In genomic region chrX:68186552-68187262, GRCh38 we compare ENCODE assay signal across 14 cellular contexts.
DNase-seq lines count a peak whose midpoint lies in the region; ATAC-seq, FAIRE-seq and TF ChIP-seq lines count a peak whose summit lies in the region.
"Had no signal": no experiment of that assay in that cellular context is flagged by ENCODE, and none has a peak within 500 bp of the region (broad histone marks: within the 10 kb centered on the region; RNA-seq: fewer than 3 reads in every experiment).

No MANE protein-coding gene starts in this region.

- no peaks in the 10 kb centered on the region for H3K9me3 Mint-ChIP-seq in astrocyte (ENCODE audit: unreplicated experiment)
- H3K9me3 Mint-ChIP-seq: CD4-positive, alpha-beta T cell; T-helper 2 cell treated with Interferon-gamma antibody and Interleukin-4, amounts not matched to agents 5 μg/mL and 100 μg/mL, for 36 hours had no signal

- peak; percentile 82 for FAIRE-seq in astrocyte (lab: Jason Lieb, UNC)
- FAIRE-seq: endometrium had no signal

- H3K79me2 ChIP-seq in astrocyte (ENCODE audit: insufficient read depth, low read length), result no peaks in the 10 kb centered on the region

- H3K36me3 ChIP-seq in astrocyte (ENCODE audit: insufficient read depth, low read length) (no peaks in the 10 kb centered on the region), lung (ENCODE audit: control insufficient read depth in 2 of 2, insufficient read depth in 2 of 2, low read length in 2 of 2) (no peaks in the 10 kb centered on the region)

- ATAC-seq in lung (ENCODE audit: insufficient read depth, low FRiP score) (peak; percentile 62), GM19395 (IDR thresholded peaks at IDR 0.05; ENCODE audit: unreplicated experiment) (no peak)

- DNase-seq in GF-D8 (lab: John Stamatoyannopoulos, UW), result peak; percentile 16
- peak; percentile 67 for DNase-seq in NOMO-1 treated with DMSO at 0.1 percent for 48 hours (lab: John Stamatoyannopoulos, UW; ENCODE audit: unreplicated experiment)
- no peak for DNase-seq in astrocyte (ENCODE audit: low read depth)
- no peak for DNase-seq in lung (ENCODE audit: low spot score)
- DNase-seq in stimulated activated CD4-positive, alpha-beta T cell treated with anti-CD3 and anti-CD28 coated beads, Interleukin-12 subunit alpha, Interleukin-12 subunit beta, amount 100 ng/mL, for 4 hours, result no peak
- no peak for DNase-seq in NK-92 (lab: John Stamatoyannopoulos, UW; ENCODE audit: unreplicated experiment)
- no peak for DNase-seq in AG20443 (ENCODE audit: low spot score)
- DNase-seq: activated CD8-positive, alpha-beta memory T cell treated with anti-CD3 and anti-CD28 coated beads, Interleukin-2, amount 50 U/mL, for 4 hours; aorta; CD4-positive, alpha-beta T cell; NCI-H2029 had no signal

- WGBS in lung, 2 donors, result 13 to 19% methylated on average over 2 of the region's 2 CpGs

- H3K9me3 ChIP-seq in astrocyte (ENCODE audit: insufficient read depth, low read depth, low read length) (no peaks in the 10 kb centered on the region), lung (ENCODE audit: control insufficient read depth in 2 of 2, insufficient read depth in 1 of 2, low read length in 1 of 2) (no peaks in the 10 kb centered on the region)

- H2AFZ ChIP-seq in astrocyte (ENCODE audit: low read depth, low read length), result no peak overlapping the region

- no peak overlapping the region for H3K4me2 ChIP-seq in astrocyte (ENCODE audit: low read length)

- H3K4me1 ChIP-seq in astrocyte (ENCODE audit: insufficient read depth, low read length) (no peaks in the 10 kb centered on the region), lung (ENCODE audit: control insufficient read depth in 2 of 2, insufficient read depth in 2 of 2, low read length in 2 of 2) (peaks cover 0 to 2% of the 10 kb centered on the region in 2 donors)

- no peaks in the 10 kb centered on the region for H4K20me1 ChIP-seq in astrocyte (ENCODE audit: insufficient read depth, low read length)

- no peaks in the 10 kb centered on the region for H3K27me3 ChIP-seq in astrocyte (ENCODE audit: insufficient read depth, low read length)
- H3K27me3 ChIP-seq in lung (ENCODE audit: control insufficient read depth, insufficient read depth), result no peaks in the 10 kb centered on the region

- TF ChIP-seq CTCF in astrocyte (IDR thresholded peaks at IDR 0.05; ENCODE audit: insufficient read depth, low read depth, low read length) (no peak), lung (IDR thresholded peaks at IDR 0.05; ENCODE audit: control extremely low read depth, extremely low read depth) (no peak)

- H3K27ac Mint-ChIP-seq in astrocyte (ENCODE audit: unreplicated experiment), result no peak overlapping the region
- H3K27ac Mint-ChIP-seq: CD4-positive, alpha-beta T cell; T-helper 2 cell treated with Interferon-gamma antibody and Interleukin-4, amounts not matched to agents 5 μg/mL and 100 μg/mL, for 36 hours had no signal

- H3K36me3 Mint-ChIP-seq in astrocyte (ENCODE audit: low read depth, unreplicated experiment), result no peaks in the 10 kb centered on the region

- H3K9ac ChIP-seq in astrocyte (ENCODE audit: low read length), result no peak overlapping the region

- H3K4me3 ChIP-seq in astrocyte (ENCODE audit: insufficient read depth, low read depth, low read length) (no peak overlapping the region), lung (no peak overlapping the region)

- H3K4me3 Mint-ChIP-seq in astrocyte (ENCODE audit: unreplicated experiment), result no peak overlapping the region
- H3K4me3 Mint-ChIP-seq: CD4-positive, alpha-beta T cell; T-helper 2 cell treated with Interferon-gamma antibody and Interleukin-4, amounts not matched to agents 5 μg/mL and 100 μg/mL, for 36 hours had no signal

- H3K27me3 Mint-ChIP-seq in astrocyte (ENCODE audit: low read depth, unreplicated experiment), result no peaks in the 10 kb centered on the region
- H3K27me3 Mint-ChIP-seq: CD4-positive, alpha-beta T cell had no signal

- H3K27ac ChIP-seq in astrocyte (ENCODE audit: low read depth, low read length) (no peak overlapping the region), lung (ENCODE audit: low read depth in 1 of 2, low read length in 1 of 2) (no peak overlapping the region)

- peaks cover 13% of the 10 kb centered on the region for H3K4me1 Mint-ChIP-seq in astrocyte (ENCODE audit: low read depth, unreplicated experiment)

Comparison
In these comparisons a context has a peak if more than half of its experiments do, and no peak if none do; other contexts are left out.
1. DNase-seq: peak in GF-D8 (single experiment) and NOMO-1 treated with DMSO at 0.1 percent for 48 hours (single experiment); none in astrocyte (single experiment), lung (single experiment), stimulated activated CD4-positive, alpha-beta T cell treated with anti-CD3 and anti-CD28 coated beads, Interleukin-12 subunit alpha, Interleukin-12 subunit beta, amount 100 ng/mL, for 4 hours (single experiment), NK-92 (single experiment) and AG20443 (single experiment).